ENCODE assay signal across 1 cellular context in genomic region chr6:7246401-7247178, GRCh38.
TF ChIP-seq lines count a peak whose summit lies in the region.

No MANE protein-coding gene starts in this region.

TF ChIP-seq in H1, 55 proteins besides CTCF, POLR2A, EP300 and RAD21 (continued from another document):
- no peak for TF ChIP-seq RNF2 (IDR thresholded peaks at IDR 0.05; ENCODE audit: borderline replicate concordance, low read depth, low read length, missing control alignments, poor library complexity, severe bottlenecking)
- TF ChIP-seq RFX5 (IDR thresholded peaks at IDR 0.05; ENCODE audit: borderline replicate concordance, low read depth, low read length) = no peak
- no peak for TF ChIP-seq SAP30 (IDR thresholded peaks at IDR 0.05; ENCODE audit: insufficient read depth, insufficient replicate concordance, low read length)
- TF ChIP-seq BRCA1 (IDR thresholded peaks at IDR 0.05; ENCODE audit: low read depth, low read length) = no peak
- no peak for TF ChIP-seq JUND (IDR thresholded peaks at IDR 0.05; ENCODE audit: low read length)
